19 cellular contexts compared by ENCODE assay signal in genomic region chr19:4034048-4035017, GRCh38. TPM values are rescaled to one million over a fixed set of nuclear protein-coding genes. Genes with fewer than 3 reads are reported as not detected.
DNase-seq lines count a peak whose midpoint lies in the region; ATAC-seq and TF ChIP-seq lines count a peak whose summit lies in the region.
"Had no signal": no experiment of that assay in that cellular context is flagged by ENCODE, and none has a peak within 500 bp of the region (broad histone marks: within the 10 kb centered on the region; RNA-seq: fewer than 3 reads in every experiment).

No MANE protein-coding gene starts in this region.

- H3K4me1 ChIP-seq in cardiac muscle cell (ENCODE audit: low read depth) (no peaks in the 10 kb centered on the region), left ventricle myocardium inferior (peaks cover 5% of the 10 kb centered on the region)
- H3K4me1 ChIP-seq: prostate gland had no signal

- peaks cover 6% of the 10 kb centered on the region for H3K4me1 Mint-ChIP-seq in dendritic cell treated with granulocyte-macrophage colony-stimulating factor and Interleukin-4, amounts not matched to agents 40 ng/mL and 50 ng/mL, for 4 days (ENCODE audit: low read depth)
- H3K4me1 Mint-ChIP-seq: CD4-positive, CD25-positive, alpha-beta regulatory T cell; central memory CD8-positive, alpha-beta T cell; immature natural killer cell; naive B cell had no signal

- peaks cover 21% of the 10 kb centered on the region for H3K36me3 ChIP-seq in cardiac muscle cell
- peaks cover 81% of the 10 kb centered on the region for H3K36me3 ChIP-seq in left ventricle myocardium inferior
- H3K36me3 ChIP-seq: prostate gland had no signal

- peak overlapping the region; percentile 55 for H3K27ac Mint-ChIP-seq in dendritic cell treated with granulocyte-macrophage colony-stimulating factor and Interleukin-4, amounts not matched to agents 40 ng/mL and 50 ng/mL, for 4 days
- H3K27ac Mint-ChIP-seq: CD4-positive, CD25-positive, alpha-beta regulatory T cell; naive B cell had no signal

- H3K27ac ChIP-seq in cardiac muscle cell: peak overlapping the region; percentile 39
- no peak overlapping the region for H3K27ac ChIP-seq in left ventricle myocardium inferior (replicated peaks)
- peak overlapping the region; percentile 95 for H3K27ac ChIP-seq in temporal lobe (ENCODE audit: low read depth, low read length)
- H3K27ac ChIP-seq: prostate gland had no signal

- no peaks in the 10 kb centered on the region for H3K9me3 Mint-ChIP-seq in dendritic cell treated with granulocyte-macrophage colony-stimulating factor and Interleukin-4, amounts not matched to agents 40 ng/mL and 50 ng/mL, for 4 days
- H3K9me3 Mint-ChIP-seq: central memory CD8-positive, alpha-beta T cell; immature natural killer cell; naive B cell had no signal

- intact Hi-C loops in left ventricle myocardium inferior (cut with micrococcal nuclease): no loop called here
- intact Hi-C loops in dendritic cell treated with granulocyte-macrophage colony-stimulating factor and Interleukin-4, amounts not matched to agents 40 ng/mL and 50 ng/mL, for 4 days (cut with micrococcal nuclease): no loop called here

- H3K4me3 ChIP-seq in cardiac muscle cell (no peak overlapping the region), left ventricle myocardium inferior (no peak overlapping the region)
- H3K4me3 ChIP-seq: lung, prostate gland had no signal

- H3K27me3 Mint-ChIP-seq in dendritic cell treated with granulocyte-macrophage colony-stimulating factor and Interleukin-4, amounts not matched to agents 40 ng/mL and 50 ng/mL, for 4 days: no peaks in the 10 kb centered on the region
- H3K27me3 Mint-ChIP-seq: CD4-positive, CD25-positive, alpha-beta regulatory T cell; central memory CD8-positive, alpha-beta T cell; naive B cell had no signal

- ATAC-seq in HG02798 (IDR thresholded peaks at IDR 0.05; ENCODE audit: poor library complexity, unreplicated experiment): no peak
- ATAC-seq in GM18858 (IDR thresholded peaks at IDR 0.05; ENCODE audit: unreplicated experiment): no peak
- ATAC-seq: HCT116 had no signal

- H3K36me3 Mint-ChIP-seq in dendritic cell treated with granulocyte-macrophage colony-stimulating factor and Interleukin-4, amounts not matched to agents 40 ng/mL and 50 ng/mL, for 4 days (ENCODE audit: low read depth): peaks cover 56% of the 10 kb centered on the region
- H3K36me3 Mint-ChIP-seq: CD4-positive, CD25-positive, alpha-beta regulatory T cell; immature natural killer cell; naive B cell had no signal

- TF ChIP-seq CTCF in cardiac muscle cell (IDR thresholded peaks at IDR 0.05; ENCODE audit: low read depth, low read length): no peak
- TF ChIP-seq CTCF in left ventricle myocardium inferior (IDR thresholded peaks at IDR 0.05; ENCODE audit: borderline replicate concordance): no peak

- no peak overlapping the region for H3K4me3 Mint-ChIP-seq in dendritic cell treated with granulocyte-macrophage colony-stimulating factor and Interleukin-4, amounts not matched to agents 40 ng/mL and 50 ng/mL, for 4 days
- H3K4me3 Mint-ChIP-seq: central memory CD8-positive, alpha-beta T cell; immature natural killer cell; naive B cell had no signal

- DNase-seq in cardiac muscle cell (ENCODE audit: low read depth in 1 of 2, low spot score in 1 of 2): no peak
- no peak for DNase-seq in left ventricle myocardium inferior
- DNase-seq in middle frontal gyrus (ENCODE audit: extremely low spot score, low spot score): peak; percentile 66
- no peak for DNase-seq in NOMO-1 treated with dmso at 0.1 percent for 144 hours (lab: John Stamatoyannopoulos, UW; ENCODE audit: unreplicated experiment)
- DNase-seq: CD4-positive, CD25-positive, alpha-beta regulatory T cell; effector CD8-positive, alpha-beta T cell; GDM1; immature natural killer cell; naive B cell; NCI-H1694; NCI-H226 had no signal

- H3K27me3 ChIP-seq in cardiac muscle cell (no peaks in the 10 kb centered on the region), left ventricle myocardium inferior (ENCODE audit: low read depth) (no peaks in the 10 kb centered on the region)

- H3K9me3 ChIP-seq in cardiac muscle cell (ENCODE audit: low read depth): no peaks in the 10 kb centered on the region
- H3K9me3 ChIP-seq in left ventricle myocardium inferior (replicated peaks): no peaks in the 10 kb centered on the region
- H3K9me3 ChIP-seq: prostate gland had no signal

RNA-seq across cellular contexts. Expression of gene PIAS4, which starts 26.8 kb away (rescaled TPM):
- total RNA-seq in cardiac muscle cell: 32.6 and 35.4 TPM in 2 replicates
- polyA plus RNA-seq in cardiac muscle cell: 9.6 and 11.3 TPM in 2 replicates
- total RNA-seq in left ventricle myocardium inferior: 15.4 TPM
- total RNA-seq in temporal lobe: 12.8 TPM

RNA-seq across cellular contexts. Expression of gene ZBTB7A, which starts 32.4 kb away (rescaled TPM):
- total RNA-seq in cardiac muscle cell (14.6 and 20.5 TPM in 2 replicates), left ventricle myocardium inferior (30.6 TPM), temporal lobe (2.7 TPM)
- 17.2 and 18.6 TPM in 2 replicates for polyA plus RNA-seq in cardiac muscle cell

RNA-seq across cellular contexts. Expression of gene EEF2, which starts 49.1 kb away (rescaled TPM):
- total RNA-seq in cardiac muscle cell (2,213 and 2,849 TPM in 2 replicates), left ventricle myocardium inferior (2,303 TPM), temporal lobe (1,871 TPM)
- polyA plus RNA-seq in cardiac muscle cell: 316 and 530 TPM in 2 replicates
